ENCODE assay signal across 8 cellular contexts in the genomic region with DNA sequence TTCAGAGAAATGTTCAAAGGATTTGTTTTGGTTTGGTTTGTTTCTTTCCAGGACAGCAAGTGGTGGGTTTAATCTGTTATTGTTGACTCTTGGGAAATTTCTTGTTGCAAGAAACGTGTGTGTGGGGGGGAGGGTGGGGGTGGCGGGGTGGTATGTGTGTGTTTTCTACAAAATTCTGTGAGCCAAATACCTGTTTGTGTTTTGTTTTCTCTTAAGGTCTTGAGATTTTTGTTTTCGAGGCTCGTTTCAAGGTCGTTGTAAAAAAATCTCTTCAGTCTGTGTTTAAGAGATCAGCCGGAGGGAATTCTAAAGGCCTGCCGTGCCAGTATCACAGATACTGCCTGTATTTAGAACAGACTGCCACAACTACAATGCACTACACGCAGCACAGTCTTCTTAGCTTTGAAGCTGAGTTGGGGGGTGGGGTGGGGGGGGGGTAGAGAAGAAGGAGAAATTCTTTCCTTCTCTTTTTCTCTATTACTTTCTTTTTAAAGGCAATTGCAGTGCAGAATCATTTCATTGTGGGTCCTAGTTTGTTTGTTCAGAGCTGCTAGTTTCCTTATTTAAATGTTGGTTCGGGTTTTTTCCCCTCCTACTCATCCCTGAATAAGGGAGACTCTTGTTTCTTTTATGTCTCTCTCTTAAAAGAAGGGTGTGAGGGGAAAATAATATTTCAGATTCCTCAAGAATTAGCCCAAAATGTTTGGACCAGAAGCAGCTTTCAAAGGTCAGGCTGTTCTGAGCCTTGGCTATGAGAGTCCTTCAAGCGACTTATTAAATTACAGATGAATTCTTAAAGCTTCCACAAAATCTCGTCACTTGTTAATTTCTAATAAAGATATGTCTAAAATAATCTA. TPM values are rescaled to one million over a fixed set of nuclear protein-coding genes. Genes with fewer than 3 reads are reported as not detected.
DNase-seq lines count a peak whose midpoint lies in the region; ATAC-seq and FAIRE-seq lines count a peak whose summit lies in the region.

No MANE protein-coding gene starts in this region.

- peaks cover 0 to 6% (median 0%) of the 10 kb centered on the region in 3 donors for H3K36me3 Mint-ChIP-seq in naive thymus-derived CD8-positive, alpha-beta T cell

- H3K4me3 Mint-ChIP-seq in naive thymus-derived CD8-positive, alpha-beta T cell, result peak overlapping the region; percentile 94 to 100 (median 96)

- no peaks in the 10 kb centered on the region for H3K9me3 Mint-ChIP-seq in naive thymus-derived CD8-positive, alpha-beta T cell

- H3K27me3 Mint-ChIP-seq in naive thymus-derived CD8-positive, alpha-beta T cell, result peaks cover 0 to 4% (median 0%) of the 10 kb centered on the region in 5 donors

- no peak for ATAC-seq in naive thymus-derived CD8-positive, alpha-beta T cell
- no peak for ATAC-seq in HG03039 (IDR thresholded peaks at IDR 0.05; ENCODE audit: unreplicated experiment)
- ATAC-seq in GM19467 (IDR thresholded peaks at IDR 0.05; ENCODE audit: unreplicated experiment), result no peak

- H3K27ac Mint-ChIP-seq in naive thymus-derived CD8-positive, alpha-beta T cell, result peak overlapping the region; percentile 98 to 100 (median 100)

- POLR2A ChIA-PET in naive thymus-derived CD8-positive, alpha-beta T cell (lab: Charles Lee), result interaction anchor here (0.6 to 1.2 kb wide), 3 partner anchors 8 to 406 kb away, joined by 4 read pairs; no protein-coding TSS in a partner anchor

- peak; percentile 70 for FAIRE-seq in endometrium (lab: Jason Lieb, UNC)

- peaks cover 33 to 90% (median 72%) of the 10 kb centered on the region in 4 donors for H3K4me1 Mint-ChIP-seq in naive thymus-derived CD8-positive, alpha-beta T cell

- DNase-seq in EL (peak; percentile 48), RPMI7951 (ENCODE audit: low read depth) (peak; percentile 50), NCI-H748 treated with DMSO at 0.1 percent for 48 hours (lab: John Stamatoyannopoulos, UW) (no peak)
- DNase-seq in naive thymus-derived CD8-positive, alpha-beta T cell, result peak in 1 of 10 donors; percentile 24
- no peak for DNase-seq in effector CD4-positive, alpha-beta T cell

RNA-seq across cellular contexts. Expression of a gene that starts 1.4 kb away (rescaled TPM):
- total RNA-seq in RPMI7951 (2014; rRNA removed; shearing (Covaris generic)), result 5.8 and 10.1 TPM in 2 replicates
- 10 to 100 TPM; 21.3 to 23.0 TPM for total RNA-seq in naive thymus-derived CD8-positive, alpha-beta T cell
- polyA plus RNA-seq in naive thymus-derived CD8-positive, alpha-beta T cell, result 1 to 10 TPM; 1.1 to 2.7 (median 2.3) TPM

RNA-seq across cellular contexts. Expression of a gene that starts 44.4 kb away (rescaled TPM):
- total RNA-seq in RPMI7951 (2014; rRNA removed; shearing (Covaris generic)), result not detected in 2 replicates
- total RNA-seq in naive thymus-derived CD8-positive, alpha-beta T cell, result not detected
- not detected for polyA plus RNA-seq in naive thymus-derived CD8-positive, alpha-beta T cell

Comparison
In these comparisons a context has a peak if more than half of its experiments do, and no peak if none do; other contexts are left out.
1. DNase-seq: peak in EL (single experiment) and RPMI7951 (single experiment); none in NCI-H748 treated with DMSO at 0.1 percent for 48 hours (single experiment) and effector CD4-positive, alpha-beta T cell (single experiment).